Comparison of ENCODE assay signal across 8 cellular contexts in genomic region chr1:155003766-155004351, GRCh38. TPM values are rescaled to one million over a fixed set of nuclear protein-coding genes. Genes with fewer than 3 reads are reported as not detected.
DNase-seq lines count a peak whose midpoint lies in the region; ATAC-seq and TF ChIP-seq lines count a peak whose summit lies in the region.

No MANE protein-coding gene starts in this region.

- H3K79me2 ChIP-seq in Karpas-422 (ENCODE audit: low read length) (peaks cover 34% of the 10 kb centered on the region), parathyroid adenoma (peaks cover 7% of the 10 kb centered on the region)

- H2AFZ ChIP-seq in Karpas-422 (ENCODE audit: low read length), result 0 out of 2 replicates have a peak overlapping the region, but pooled peaks have one; percentile 59
- H2AFZ ChIP-seq in parathyroid adenoma, result peak overlapping the region; percentile 42

- peak overlapping the region; percentile 97 for H3K4me2 ChIP-seq in Karpas-422 (ENCODE audit: low read depth, low read length, poor library complexity, severe bottlenecking)
- H3K4me2 ChIP-seq in parathyroid adenoma (ENCODE audit: low read length), result peak overlapping the region; percentile 99

- no peaks in the 10 kb centered on the region for H3K9me2 ChIP-seq in Karpas-422 (replicated peaks; ENCODE audit: insufficient read depth, low read length)

- H3K4me1 ChIP-seq in Karpas-422 (ENCODE audit: low read length), result peaks cover 71% of the 10 kb centered on the region
- peaks cover 89% of the 10 kb centered on the region for H3K4me1 ChIP-seq in left ventricle myocardium inferior
- peaks cover 10% of the 10 kb centered on the region for H3K4me1 ChIP-seq in parathyroid adenoma

- H3K9me3 ChIP-seq in Karpas-422 (ENCODE audit: low read length) (no peaks in the 10 kb centered on the region), left ventricle myocardium inferior (replicated peaks) (no peaks in the 10 kb centered on the region), parathyroid adenoma (ENCODE audit: control insufficient read depth, low read length) (no peaks in the 10 kb centered on the region)

- TF ChIP-seq CTCF in left ventricle myocardium inferior (IDR thresholded peaks at IDR 0.05; ENCODE audit: borderline replicate concordance) (no peak), parathyroid adenoma (IDR thresholded peaks at IDR 0.05) (no peak)

- WGBS in adipose tissue, 3 donors, result 1 to 2% (median 2%) methylated on average over 29 to 34 of the region's 34 CpGs

- ATAC-seq in HG03354 (IDR thresholded peaks at IDR 0.05; ENCODE audit: poor library complexity, severe bottlenecking, unreplicated experiment), result no peak

- peak overlapping the region; percentile 87 for H3K4me3 ChIP-seq in Karpas-422 (ENCODE audit: low read length)
- H3K4me3 ChIP-seq in left ventricle myocardium inferior, result peak overlapping the region; percentile 95
- peak overlapping the region; percentile 99 for H3K4me3 ChIP-seq in parathyroid adenoma (ENCODE audit: low read depth, low read length)

- H3K9ac ChIP-seq in Karpas-422 (ENCODE audit: low read length), result peak overlapping the region; percentile 93
- no peak overlapping the region for H3K9ac ChIP-seq in parathyroid adenoma

- H3K27me3 ChIP-seq in Karpas-422 (ENCODE audit: low read length) (no peaks in the 10 kb centered on the region), left ventricle myocardium inferior (ENCODE audit: low read depth) (no peaks in the 10 kb centered on the region), parathyroid adenoma (ENCODE audit: control insufficient read depth, insufficient read depth, low read length) (no peaks in the 10 kb centered on the region)

- no peaks in the 10 kb centered on the region for H4K20me1 ChIP-seq in Karpas-422 (ENCODE audit: insufficient read depth, low read depth, low read length)

- DNase-seq in Daoy (ENCODE audit: low read depth), result peak; percentile 68
- peak; percentile 81 for DNase-seq in Karpas-422
- peak; percentile 80 for DNase-seq in left ventricle myocardium inferior
- no peak for DNase-seq in stimulated activated CD4-positive, alpha-beta T cell treated with anti-CD3 and anti-CD28 coated beads, Interleukin-2, amount 100 ng/mL, for 48 hours
- DNase-seq in NCI-H1048 (lab: John Stamatoyannopoulos, UW), result no peak

- intact Hi-C loops in left ventricle myocardium inferior (cut with micrococcal nuclease), result no loop called here

- H3K27ac ChIP-seq in Karpas-422 (ENCODE audit: low read length) (peak overlapping the region; percentile 96), adipose tissue (ENCODE audit: low read depth, low read length) (peak overlapping the region; percentile 81), left ventricle myocardium inferior (replicated peaks) (peak overlapping the region; percentile 95), parathyroid adenoma (peak overlapping the region; percentile 69)

- no peaks in the 10 kb centered on the region for H3K36me3 ChIP-seq in Karpas-422 (ENCODE audit: insufficient read depth, low read length)
- no peaks in the 10 kb centered on the region for H3K36me3 ChIP-seq in left ventricle myocardium inferior
- no peaks in the 10 kb centered on the region for H3K36me3 ChIP-seq in parathyroid adenoma (ENCODE audit: control insufficient read depth, insufficient read depth, low read length)

RNA-seq across cellular contexts. Expression of gene ZBTB7B, which starts 1.3 kb away (rescaled TPM):
- 11.7 and 14.8 TPM in 2 replicates for total RNA-seq in Daoy (2014; rRNA removed; shearing (Covaris generic))
- total RNA-seq in Karpas-422 (2014; rRNA removed; shearing (Covaris generic); ENCODE audit: low replicate concordance), result 17.1 and 31.0 TPM in 2 replicates
- 10 to 100 TPM; 30.4 to 55.4 (median 35.7) TPM for polyA plus RNA-seq in adipose tissue
- 42.8 TPM for total RNA-seq in left ventricle myocardium inferior

RNA-seq across cellular contexts. Expression of gene LENEP, which starts 10.5 kb away (rescaled TPM):
- not detected in 2 replicates for total RNA-seq in Daoy (2014; rRNA removed; shearing (Covaris generic))
- total RNA-seq in Karpas-422 (2014; rRNA removed; shearing (Covaris generic); ENCODE audit: low replicate concordance), result 2.6 TPM in 1 of 2 replicates, not detected in the other
- not detected for polyA plus RNA-seq in adipose tissue
- total RNA-seq in left ventricle myocardium inferior, result not detected

RNA-seq across cellular contexts. Expression of gene FLAD1, which starts 20.7 kb away (rescaled TPM):
- 48.1 and 51.2 TPM in 2 replicates for total RNA-seq in Daoy (2014; rRNA removed; shearing (Covaris generic))
- 48.7 and 57.3 TPM in 2 replicates for total RNA-seq in Karpas-422 (2014; rRNA removed; shearing (Covaris generic); ENCODE audit: low replicate concordance)
- polyA plus RNA-seq in adipose tissue, result 10 to 100 TPM; 15.3 to 37.9 (median 21.7) TPM
- total RNA-seq in left ventricle myocardium inferior, result 30.1 TPM

RNA-seq across cellular contexts. Expression of gene CKS1B, which starts 29.4 kb away (rescaled TPM):
- total RNA-seq in Daoy (2014; rRNA removed; shearing (Covaris generic)), result 362 and 379 TPM in 2 replicates
- 110 and 225 TPM in 2 replicates for total RNA-seq in Karpas-422 (2014; rRNA removed; shearing (Covaris generic); ENCODE audit: low replicate concordance)
- 10 to 100 TPM; 23.6 to 88.9 (median 76.3) TPM for polyA plus RNA-seq in adipose tissue
- total RNA-seq in left ventricle myocardium inferior, result 17.8 TPM

RNA-seq across cellular contexts. Expression of gene DCST2, which starts 29.7 kb away (rescaled TPM):
- not detected in 2 replicates for total RNA-seq in Daoy (2014; rRNA removed; shearing (Covaris generic))
- total RNA-seq in Karpas-422 (2014; rRNA removed; shearing (Covaris generic); ENCODE audit: low replicate concordance), result 1.3 and 3.5 TPM in 2 replicates
- polyA plus RNA-seq in adipose tissue, result under 1 TPM; 0.48 to 0.86 (median 0.67) TPM
- not detected for total RNA-seq in left ventricle myocardium inferior

Comparison
In these comparisons a context has a peak if more than half of its experiments do, and no peak if none do; other contexts are left out.
1. DNase-seq: peak in Daoy (single experiment), Karpas-422 (single experiment) and left ventricle myocardium inferior (single experiment); none in stimulated activated CD4-positive, alpha-beta T cell treated with anti-CD3 and anti-CD28 coated beads, Interleukin-2, amount 100 ng/mL, for 48 hours (0 of 2) and NCI-H1048 (single experiment).
2. Peak in every context shown above with its lines, with median percentiles within 50 percentile points of each other: H3K27ac ChIP-seq and H3K4me3 ChIP-seq.